In genomic region chr22:23849009-23850006, GRCh38 we compare ENCODE assay signal across 8 cellular contexts. TPM values are rescaled to one million over a fixed set of nuclear protein-coding genes. Genes with fewer than 3 reads are reported as not detected.
A peak's percentile ranks its signal among the peaks of the same experiment; 100 is the strongest.
DNase-seq lines count a peak whose midpoint lies in the region; ATAC-seq and TF ChIP-seq lines count a peak whose summit lies in the region.

No MANE protein-coding gene starts in this region.

- H3K4me1 Mint-ChIP-seq in Calu3 (ENCODE audit: low read depth, unreplicated experiment) = no peaks in the 10 kb centered on the region
- peaks cover 7% of the 10 kb centered on the region for H3K4me1 Mint-ChIP-seq in activated CD8-positive, alpha-beta T cell treated with anti-CD3 and anti-CD28 coated beads for 36 hours (ENCODE audit: low read depth)
- peaks cover 38% of the 10 kb centered on the region for H3K4me1 Mint-ChIP-seq in mesothelial cell of epicardium

- H3K9me3 Mint-ChIP-seq in Calu3 (ENCODE audit: low read depth, unreplicated experiment) (no peaks in the 10 kb centered on the region), mesothelial cell of epicardium (no peaks in the 10 kb centered on the region)
- no peaks in the 10 kb centered on the region for H3K9me3 Mint-ChIP-seq in activated CD8-positive, alpha-beta T cell treated with anti-CD3 and anti-CD28 coated beads for 36 hours

- H3K27me3 Mint-ChIP-seq in Calu3 (ENCODE audit: unreplicated experiment) (peaks cover 8% of the 10 kb centered on the region), mesothelial cell of epicardium (ENCODE audit: low read depth) (no peaks in the 10 kb centered on the region)
- H3K27me3 Mint-ChIP-seq in activated CD8-positive, alpha-beta T cell treated with anti-CD3 and anti-CD28 coated beads for 36 hours = peaks cover 2% of the 10 kb centered on the region

- peak; percentile 44 for ATAC-seq in HG03045 (IDR thresholded peaks at IDR 0.05; ENCODE audit: unreplicated experiment)
- peak; percentile 92 for ATAC-seq in activated CD8-positive, alpha-beta T cell treated with anti-CD3 and anti-CD28 coated beads for 36 hours
- ATAC-seq in GM19395 (IDR thresholded peaks at IDR 0.05; ENCODE audit: unreplicated experiment) = no peak

- POLR2A ChIA-PET in activated CD8-positive, alpha-beta T cell treated with anti-CD3 and anti-CD28 coated beads for 36 hours (lab: Charles Lee) = interaction anchor here (0.8 to 1.3 kb wide), 4 partner anchors 9 to 82 kb away, joined by 3 to 7 read pairs (median 4); partner anchors contain the start of genes CHCHD10 and MIF

- H3K27ac Mint-ChIP-seq in Calu3 (ENCODE audit: unreplicated experiment) (no peak overlapping the region), mesothelial cell of epicardium (peak overlapping the region; percentile 39)
- no peak overlapping the region for H3K27ac Mint-ChIP-seq in activated CD8-positive, alpha-beta T cell treated with anti-CD3 and anti-CD28 coated beads for 36 hours

- BruUV-seq in Calu3 (replicated peaks; lab: Mats Ljungman, UMichigan) = no TSS peak

- peak; percentile 95 for TF ChIP-seq CTCF in Calu3 (IDR thresholded peaks at IDR 0.05; ENCODE audit: unreplicated experiment)
- peak; percentile 97 for TF ChIP-seq CTCF in activated CD8-positive, alpha-beta T cell treated with anti-CD3 and anti-CD28 coated beads for 36 hours (IDR thresholded peaks at IDR 0.05)
- TF ChIP-seq CTCF in mesothelial cell of epicardium (IDR thresholded peaks at IDR 0.05; ENCODE audit: unreplicated experiment) = peak; percentile 99

- H3K4me3 Mint-ChIP-seq in Calu3 (ENCODE audit: low read depth, unreplicated experiment) (peak overlapping the region; percentile 70), mesothelial cell of epicardium (no peak overlapping the region)
- H3K4me3 Mint-ChIP-seq in activated CD8-positive, alpha-beta T cell treated with anti-CD3 and anti-CD28 coated beads for 36 hours = no peak overlapping the region

- H3K36me3 Mint-ChIP-seq in Calu3 (ENCODE audit: insufficient read depth, unreplicated experiment) (peaks cover 8% of the 10 kb centered on the region), mesothelial cell of epicardium (no peaks in the 10 kb centered on the region)
- H3K36me3 Mint-ChIP-seq in activated CD8-positive, alpha-beta T cell treated with anti-CD3 and anti-CD28 coated beads for 36 hours (ENCODE audit: low read depth) = no peaks in the 10 kb centered on the region

- intact Hi-C loops in Calu3 (cut with micrococcal nuclease; ENCODE audit: unreplicated experiment) = loop anchor here (5.0 kb wide), 2 partner anchors 82 to 307 kb away; partner anchors contain the start of gene CHCHD10
- intact Hi-C loops in activated CD8-positive, alpha-beta T cell treated with anti-CD3 and anti-CD28 coated beads for 36 hours (cut with micrococcal nuclease) = loop anchor here (5.0 kb wide), 3 partner anchors 82 to 307 kb away; partner anchors contain the start of gene CHCHD10

- CTCF ChIA-PET in Calu3 (lab: Charles Lee) = interaction anchor here (0.6 to 1.9 kb wide), 14 partner anchors 9 to 206 kb away, joined by 3 to 20 read pairs (median 4); partner anchors contain the start of genes CHCHD10, MIF and SLC2A11
- CTCF ChIA-PET in activated CD8-positive, alpha-beta T cell treated with anti-CD3 and anti-CD28 coated beads for 36 hours (lab: Charles Lee) = interaction anchor here (0.6 to 6.1 kb wide), 49 partner anchors 9 to 306 kb away, joined by 3 to 49 read pairs (median 4); partner anchors contain the start of genes CABIN1, CHCHD10, DRICH1 and MIF

- peak; percentile 94 for DNase-seq in Calu3
- DNase-seq in NCI-H82 (lab: John Stamatoyannopoulos, UW) = peak; percentile 82
- peak; percentile 87 for DNase-seq in activated CD8-positive, alpha-beta T cell treated with anti-CD3 and anti-CD28 coated beads for 36 hours
- peak; percentile 81 for DNase-seq in effector CD4-positive, alpha-beta T cell
- DNase-seq in mesothelial cell of epicardium (ENCODE audit: low spot score in 2 of 2, unreplicated experiment in 2 of 2) = peak; percentile 84 to 97
- peak; percentile 67 to 73 for DNase-seq in stimulated activated CD8-positive, alpha-beta memory T cell treated with anti-CD3 and anti-CD28 coated beads, Interleukin-4, amount 100 ng/mL, for 1 hour (ENCODE audit: low read depth in 2 of 2, low spot score in 1 of 2)

RNA-seq across cellular contexts. Expression of gene SLC2A11, which starts 8.4 kb away (rescaled TPM):
- 18.9 and 32.8 TPM in 2 replicates for total RNA-seq in Calu3 (2022)
- 1 to 10 TPM; 8.0 to 8.6 TPM for total RNA-seq in activated CD8-positive, alpha-beta T cell treated with anti-CD3 and anti-CD28 coated beads for 36 hours
- 98.7 to 112 TPM (median 99.0 TPM) in 3 replicates for total RNA-seq in mesothelial cell of epicardium

RNA-seq across cellular contexts. Expression of gene DERL3, which starts 10.5 kb away (rescaled TPM):
- 2.9 and 3.7 TPM in 2 replicates for total RNA-seq in Calu3 (2022)
- 1 to 10 TPM; 5.4 to 7.6 TPM for total RNA-seq in activated CD8-positive, alpha-beta T cell treated with anti-CD3 and anti-CD28 coated beads for 36 hours
- total RNA-seq in mesothelial cell of epicardium = 23.5 to 25.8 TPM (median 24.8 TPM) in 3 replicates

RNA-seq across cellular contexts. Expression of gene MIF, which starts 44.9 kb away (rescaled TPM):
- total RNA-seq in Calu3 (2022) (669 and 679 TPM in 2 replicates), mesothelial cell of epicardium (916 to 949 TPM (median 925 TPM) in 3 replicates)
- 1,000 to 10,000 TPM; 1,485 to 1,525 TPM for total RNA-seq in activated CD8-positive, alpha-beta T cell treated with anti-CD3 and anti-CD28 coated beads for 36 hours
